ENCODE assay signal across 14 cellular contexts in the genomic region with DNA sequence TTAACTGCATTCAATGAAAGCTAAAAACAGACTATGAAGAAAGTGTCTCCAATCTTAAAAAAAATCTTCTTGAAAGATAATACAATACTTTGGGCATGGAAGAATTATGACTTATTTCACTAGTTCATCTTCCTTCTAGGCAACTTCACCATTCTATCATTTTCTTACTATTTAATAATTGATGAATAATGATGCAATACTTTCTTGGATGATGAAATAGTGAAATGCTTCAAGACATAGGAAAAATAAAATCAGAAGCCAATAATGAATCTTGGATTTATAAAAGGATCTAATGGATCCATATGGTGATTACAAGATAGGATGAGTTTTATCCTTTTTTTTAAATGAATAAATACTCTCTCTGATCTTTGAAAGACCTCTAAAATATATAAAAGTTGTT. TPM values are rescaled to one million over a fixed set of nuclear protein-coding genes. Genes with fewer than 3 reads are reported as not detected.
A peak's percentile ranks its signal among the peaks of the same experiment; 100 is the strongest.
DNase-seq lines count a peak whose midpoint lies in the region; ATAC-seq and TF ChIP-seq lines count a peak whose summit lies in the region.
"Had no signal": no experiment of that assay in that cellular context is flagged by ENCODE, and none has a peak within 500 bp of the region (broad histone marks: within the 10 kb centered on the region; RNA-seq: fewer than 3 reads in every experiment).

No MANE protein-coding gene starts in this region.

- H2BK5ac ChIP-seq in IMR-90 (ENCODE audit: low read depth, low read length, poor library complexity, severe bottlenecking), result no peak overlapping the region

- no peak overlapping the region for H4K5ac ChIP-seq in IMR-90 (ENCODE audit: low read depth, low read length)

- H3K36me3 Mint-ChIP-seq in osteocyte (ENCODE audit: unreplicated experiment), result no peaks in the 10 kb centered on the region
- H3K36me3 Mint-ChIP-seq: CD4-positive, alpha-beta memory T cell had no signal

- in situ Hi-C loops in IMR-90 (cut with MboI; ENCODE audit: low sequenced_read_pairs) (loop anchor here (5.0 to 10.0 kb wide), 2 partner anchors 110 to 268 kb away; partner anchors contain the start of gene ARMS2), transverse colon (cut with MboI; ENCODE audit: low pct_ligation_motif_present in 1 of 4, low pct_unique_long_range_greater_than_20kb in 1 of 4, low sequenced_read_pairs in 3 of 4) (loop anchor here (5.0 to 25.0 kb wide), 5 partner anchors 38 to 278 kb away; no protein-coding TSS in a partner anchor)

- H2BK15ac ChIP-seq in IMR-90 (ENCODE audit: low read depth, low read length), result no peak overlapping the region

- H3K27me3 ChIP-seq in ACC112 (ENCODE audit: insufficient read depth, low read length) (peaks cover 35% of the 10 kb centered on the region), IMR-90 (ENCODE audit: control insufficient read depth, insufficient read depth, low read length) (peaks cover 21% of the 10 kb centered on the region), duodenal mucosa (ENCODE audit: control insufficient read depth in 1 of 2, insufficient read depth in 2 of 2, low read length in 2 of 2) (peaks cover 0 to 6% of the 10 kb centered on the region in 2 donors), transverse colon (peaks cover 8% of the 10 kb centered on the region)

- no peak overlapping the region for H3K14ac ChIP-seq in IMR-90 (replicated peaks; ENCODE audit: low read depth, low read length)

- no peaks in the 10 kb centered on the region for H3K79me1 ChIP-seq in IMR-90 (ENCODE audit: low read depth in 1 of 2, low read length in 2 of 2)

- dilution Hi-C loops in IMR-90 (cut with HindIII; ENCODE audit: low sequenced_read_pairs, unreplicated experiment), result no loop called here

- peaks cover 6% of the 10 kb centered on the region for H3K4me1 ChIP-seq in ACC112 (ENCODE audit: control insufficient read depth, insufficient read depth, low read length, unreplicated experiment)
- no peaks in the 10 kb centered on the region for H3K4me1 ChIP-seq in IMR-90 (ENCODE audit: control insufficient read depth, insufficient read depth, low read length)
- peaks cover 11 to 18% of the 10 kb centered on the region in 2 donors for H3K4me1 ChIP-seq in duodenal mucosa (ENCODE audit: control insufficient read depth in 1 of 2, insufficient read depth in 2 of 2, low read length in 2 of 2)
- peaks cover 0 to 12% (median 2%) of the 10 kb centered on the region in 4 donors for H3K4me1 ChIP-seq in transverse colon
- H3K4me1 ChIP-seq: HAP-1 had no signal

- H3K4me3 ChIP-seq in ACC112 (ENCODE audit: low read depth, low read length) (no peak overlapping the region), IMR-90 (ENCODE audit: insufficient read depth, low read depth, low read length) (no peak overlapping the region), duodenal mucosa (ENCODE audit: low read depth in 1 of 2, low read length in 2 of 2) (peak overlapping the region; percentile 63 to 64), transverse colon (no peak overlapping the region)
- H3K4me3 ChIP-seq: A549, GM23338, HAP-1 had no signal

- H4K20me1 ChIP-seq in IMR-90 (ENCODE audit: insufficient read depth, low read length), result no peaks in the 10 kb centered on the region

- no peak overlapping the region for H2BK20ac ChIP-seq in IMR-90 (ENCODE audit: low read depth, low read length)

- H3K36me3 ChIP-seq in ACC112 (ENCODE audit: insufficient read depth, low read length), result no peaks in the 10 kb centered on the region
- no peaks in the 10 kb centered on the region for H3K36me3 ChIP-seq in IMR-90 (ENCODE audit: control insufficient read depth, insufficient read depth, low read length)
- peaks cover 0 to 45% of the 10 kb centered on the region in 2 donors for H3K36me3 ChIP-seq in duodenal mucosa (ENCODE audit: control insufficient read depth in 1 of 2, insufficient read depth in 2 of 2, low read length in 2 of 2)
- H3K36me3 ChIP-seq in transverse colon, result no peaks in the 10 kb centered on the region
- H3K36me3 ChIP-seq: HAP-1 had no signal

- H3K9me1 ChIP-seq in IMR-90 (ENCODE audit: insufficient read depth, low read length), result no peaks in the 10 kb centered on the region

- POLR2A ChIA-PET in IMR-90 (lab: Charles Lee; ENCODE audit: unreplicated experiment), result no interaction called here

- H2AFZ ChIP-seq in ACC112 (ENCODE audit: low read length, unreplicated experiment) (peak overlapping the region; percentile 87), IMR-90 (replicated peaks; ENCODE audit: low read length, poor library complexity) (no peak overlapping the region)
- H2AFZ ChIP-seq: GM23338 had no signal

- H3K79me2 ChIP-seq in ACC112 (ENCODE audit: control insufficient read depth, insufficient read depth, low read length, unreplicated experiment), result no peaks in the 10 kb centered on the region

- no peak overlapping the region for H3K27ac ChIP-seq in ACC112 (ENCODE audit: low read depth, low read length)
- H3K27ac ChIP-seq in IMR-90 (ENCODE audit: insufficient read depth, low read length), result no peak overlapping the region
- no peak overlapping the region for H3K27ac ChIP-seq in duodenal mucosa (ENCODE audit: low read depth, low read length)
- no peak overlapping the region for H3K27ac ChIP-seq in transverse colon
- H3K27ac ChIP-seq: A549 had no signal

- H3K56ac ChIP-seq in IMR-90 (ENCODE audit: extremely low read depth, insufficient read depth, low read length), result no peak overlapping the region

- H3K4me1 Mint-ChIP-seq in osteocyte (ENCODE audit: unreplicated experiment), result peaks cover 18% of the 10 kb centered on the region

- H3K9ac ChIP-seq in IMR-90 (ENCODE audit: low read depth, low read length) (no peak overlapping the region), duodenal mucosa (ENCODE audit: low read depth in 1 of 2, low read length in 2 of 2) (no peak overlapping the region)

- no peak overlapping the region for H2AK5ac ChIP-seq in IMR-90 (ENCODE audit: low read depth, low read length)

- no peak for TF ChIP-seq CTCF in IMR-90 (conservative IDR thresholded peaks at IDR 0.05; ENCODE audit: low read depth, low read length)
- TF ChIP-seq CTCF in osteocyte (IDR thresholded peaks at IDR 0.05), result no peak
- no peak for TF ChIP-seq CTCF in transverse colon (IDR thresholded peaks at IDR 0.05)

- CTCF ChIA-PET in IMR-90 (lab: Yijun Ruan, JAX), result interaction anchor here (0.6 to 1.8 kb wide), 23 partner anchors 7 to 281 kb away, joined by 3 to 14 read pairs (median 4); partner anchors contain the start of gene ARMS2

- H3K4me2 ChIP-seq in IMR-90 (ENCODE audit: low read depth, low read length), result no peak overlapping the region
- H3K4me2 ChIP-seq: GM23338 had no signal

- no peak for TF ChIP-seq EP300 in transverse colon (IDR thresholded peaks at IDR 0.05; ENCODE audit: low read depth)

- no TSS peak for BruUV-seq in IMR-90 (replicated peaks; lab: Mats Ljungman, UMichigan)

- no peak for DNase-seq in IMR-90
- DNase-seq in osteocyte (ENCODE audit: extremely low spot score, unreplicated experiment), result no peak
- DNase-seq in NCI-H345 treated with DMSO at 0.1 percent for 48 hours (lab: John Stamatoyannopoulos, UW; ENCODE audit: unreplicated experiment), result no peak
- DNase-seq in transverse colon, result no peak
- DNase-seq in stimulated activated CD4-positive, alpha-beta T cell treated with anti-CD3 and anti-CD28 coated beads, Interleukin-4, amount 100 ng/mL, for 4 hours, result no peak
- DNase-seq: 8988T, GF-D8 had no signal

- H2BK120ac ChIP-seq in IMR-90 (ENCODE audit: low read depth, low read length), result no peak overlapping the region

- H3K27me3 Mint-ChIP-seq in osteocyte (ENCODE audit: unreplicated experiment), result peaks cover 32% of the 10 kb centered on the region

- peak overlapping the region; percentile 52 for H3K27ac Mint-ChIP-seq in osteocyte (ENCODE audit: unreplicated experiment)
- H3K27ac Mint-ChIP-seq: CD4-positive, alpha-beta memory T cell; GM23338 had no signal

- no peaks in the 10 kb centered on the region for H3K9me3 ChIP-seq in IMR-90 (ENCODE audit: control insufficient read depth, insufficient read depth, low read length)
- H3K9me3 ChIP-seq in duodenal mucosa (ENCODE audit: control insufficient read depth in 1 of 2, low read length in 2 of 2), result no peaks in the 10 kb centered on the region
- H3K9me3 ChIP-seq in transverse colon, result no peaks in the 10 kb centered on the region
- H3K9me3 ChIP-seq: A549, HAP-1 had no signal

- no peak overlapping the region for H4K91ac ChIP-seq in IMR-90 (ENCODE audit: insufficient read depth, low read depth, low read length)

- H2AK9ac ChIP-seq in IMR-90 (replicated peaks; ENCODE audit: low read depth, low read length, poor library complexity), result no peak overlapping the region

- H3K9me3 Mint-ChIP-seq in osteocyte (ENCODE audit: unreplicated experiment), result no peaks in the 10 kb centered on the region
- H3K9me3 Mint-ChIP-seq: GM23338 had no signal

- H3K18ac ChIP-seq in IMR-90 (ENCODE audit: low read depth, low read length), result no peak overlapping the region

- H3K4ac ChIP-seq in IMR-90 (ENCODE audit: low read depth, low read length), result no peak overlapping the region

- ATAC-seq in IMR-90 (ENCODE audit: low read depth), result no peak

- intact Hi-C loops in IMR-90 (cut with micrococcal nuclease), result loop anchor here (1.0 to 10.0 kb wide), 7 partner anchors 102 to 1620 kb away; no protein-coding TSS in a partner anchor
- intact Hi-C loops in transverse colon (cut with DNase I; ENCODE audit: low total_unique reads), result loop anchor here (5.0 to 10.0 kb wide), 2 partner anchors 130 to 268 kb away; no protein-coding TSS in a partner anchor

- no peak overlapping the region for H3K23ac ChIP-seq in IMR-90 (ENCODE audit: low read depth, low read length)

- no peak overlapping the region for H3K4me3 Mint-ChIP-seq in osteocyte (ENCODE audit: unreplicated experiment)
- H3K4me3 Mint-ChIP-seq: GM23338 had no signal

- TF ChIP-seq POLR2A in IMR-90 (IDR thresholded peaks at IDR 0.05; ENCODE audit: low read depth, low read length) (no peak), transverse colon (IDR thresholded peaks at IDR 0.05) (no peak)

- H4K8ac ChIP-seq in IMR-90 (ENCODE audit: low read depth in 2 of 2, low read length in 2 of 2), result no peak overlapping the region

- no peak for TF ChIP-seq RAD21 in IMR-90 (IDR thresholded peaks at IDR 0.05; ENCODE audit: low read length)

TF ChIP-seq in IMR-90, 13 proteins besides CTCF, POLR2A, EP300 and RAD21:
- TF ChIP-seq CEBPB (IDR thresholded peaks at IDR 0.05; ENCODE audit: low read depth, low read length), result peak; percentile 74
- TF ChIP-seq RFX5 (IDR thresholded peaks at IDR 0.05; ENCODE audit: low read depth, low read length), result no peak

RNA-seq across cellular contexts. Expression of gene DMBT1, which starts 4.4 kb away (rescaled TPM):
- total RNA-seq in IMR-90 (2012; rRNA removed) (under 0.01 TPM in 1 of 2 replicates, not detected in the other), osteocyte (0.08 TPM in 2 replicates), transverse colon (100 to 1,000 TPM in 1 of 4 donors, 10 to 100 TPM in 3; 42.2 to 124 (median 68.5) TPM)
- not detected in 2 replicates for polyA plus RNA-seq in IMR-90 (2012; rRNA removed)
- not detected in 2 replicates for polyA plus RNA-seq in IMR-90 (2012; cell fraction: cytosol; rRNA removed)
- polyA plus RNA-seq in IMR-90 (2012; cell fraction: nucleus; rRNA removed; ENCODE audit: low replicate concordance), result not detected in 2 replicates
- total RNA-seq: CD4-positive, alpha-beta memory T cell; G401 had no signal
- polyA plus RNA-seq: CD4-positive, alpha-beta memory T cell had no signal

Comparison
In these comparisons a context has a peak if more than half of its experiments do, and no peak if none do; other contexts are left out.
1. H3K4me3 ChIP-seq: peak in duodenal mucosa (2 of 2); none in ACC112 (single experiment), IMR-90 (single experiment) and transverse colon (0 of 4).
2. RNA of gene DMBT1, which starts 4.4 kb away (total RNA-seq): 42.2 to 124 TPM in transverse colon; 0.08 TPM in osteocyte and under 0.01 TPM in IMR-90; every median in the first group is over 10 times any median in the second.